In genomic region chr3:134600685-134601502, GRCh38 we compare ENCODE assay signal across 9 cellular contexts. TPM values are rescaled to one million over a fixed set of nuclear protein-coding genes. Genes with fewer than 3 reads are reported as not detected.
A peak's percentile ranks its signal among the peaks of the same experiment; 100 is the strongest.
DNase-seq lines count a peak whose midpoint lies in the region; ATAC-seq and TF ChIP-seq lines count a peak whose summit lies in the region.
"Had no signal": no experiment of that assay in that cellular context is flagged by ENCODE, and none has a peak within 500 bp of the region (broad histone marks: within the 10 kb centered on the region; RNA-seq: fewer than 3 reads in every experiment).

No MANE protein-coding gene starts in this region.

- no peaks in the 10 kb centered on the region for H3K9me3 ChIP-seq in cardiac muscle cell (ENCODE audit: low read depth)
- H3K9me3 ChIP-seq in psoas muscle = no peaks in the 10 kb centered on the region

- H3K27me3 Mint-ChIP-seq in activated naive CD4-positive, alpha-beta T cell treated with anti-CD3 and anti-CD28 coated beads, Interleukin-2, amount 50 U/mL, for 24 hours = peaks cover under 1% of the 10 kb centered on the region

- peak; percentile 100 for TF ChIP-seq CTCF in LNCAP (IDR thresholded peaks at IDR 0.05)
- TF ChIP-seq CTCF in cardiac muscle cell (IDR thresholded peaks at IDR 0.05; ENCODE audit: low read depth, low read length) = peak; percentile 99
- TF ChIP-seq CTCF in psoas muscle (IDR thresholded peaks at IDR 0.05) = peak; percentile 98

- no peaks in the 10 kb centered on the region for H3K4me1 Mint-ChIP-seq in activated naive CD4-positive, alpha-beta T cell treated with anti-CD3 and anti-CD28 coated beads, Interleukin-2, amount 50 U/mL, for 24 hours

- in situ Hi-C loops in SK-MEL-5 (cut with HindIII; ENCODE audit: low pct_unique_long_range_greater_than_20kb, low sequenced_read_pairs) = no loop called here

- 12 to 15% (median 12%) methylated on average over 32 of the region's 32 CpGs for WGBS in psoas muscle, 3 donors

- no peaks in the 10 kb centered on the region for H3K9me3 Mint-ChIP-seq in activated naive CD4-positive, alpha-beta T cell treated with anti-CD3 and anti-CD28 coated beads, Interleukin-2, amount 50 U/mL, for 24 hours

- H3K27me3 ChIP-seq in cardiac muscle cell = peaks cover 45% of the 10 kb centered on the region
- H3K27me3 ChIP-seq in psoas muscle (ENCODE audit: insufficient read depth in 3 of 3, low read length in 2 of 3) = no peaks in the 10 kb centered on the region

- peak overlapping the region; percentile 33 for H3K4me3 Mint-ChIP-seq in activated naive CD4-positive, alpha-beta T cell treated with anti-CD3 and anti-CD28 coated beads, Interleukin-2, amount 50 U/mL, for 24 hours

- peaks cover 4% of the 10 kb centered on the region for H3K4me1 ChIP-seq in cardiac muscle cell (ENCODE audit: low read depth)
- no peaks in the 10 kb centered on the region for H3K4me1 ChIP-seq in psoas muscle

- H3K36me3 ChIP-seq in cardiac muscle cell = no peaks in the 10 kb centered on the region
- peaks cover 0 to 8% of the 10 kb centered on the region in 2 donors for H3K36me3 ChIP-seq in psoas muscle (ENCODE audit: insufficient read depth in 1 of 2, low read depth in 1 of 2)

- H3K36me3 Mint-ChIP-seq in activated naive CD4-positive, alpha-beta T cell treated with anti-CD3 and anti-CD28 coated beads, Interleukin-2, amount 50 U/mL, for 24 hours = no peaks in the 10 kb centered on the region

- DNase-seq in DMS 273 treated with DMSO at 0.1 percent for 48 hours (lab: John Stamatoyannopoulos, UW) (peak; percentile 27), SK-MEL-5 (ENCODE audit: low read depth, low spot score) (peak; percentile 67), cardiac muscle cell (ENCODE audit: low read depth in 1 of 2, low spot score in 1 of 2) (peak; percentile 78 to 86), psoas muscle (peak; percentile 59 to 78), OCI-M2 (lab: John Stamatoyannopoulos, UW; ENCODE audit: unreplicated experiment) (no peak)

- no peak overlapping the region for H3K27ac ChIP-seq in cardiac muscle cell
- H3K27ac ChIP-seq in psoas muscle = no peak overlapping the region

- H3K4me3 ChIP-seq in cardiac muscle cell = no peak overlapping the region
- H3K4me3 ChIP-seq in psoas muscle = no peak overlapping the region

- ATAC-seq in GM21526 (IDR thresholded peaks at IDR 0.05; ENCODE audit: low FRiP score, unreplicated experiment) (peak; percentile 83), psoas muscle (peak; percentile 76 to 92 (median 79))

- intact Hi-C loops in psoas muscle (cut with DNase I) = loop anchor here (1.0 to 10.0 kb wide), 5 partner anchors 42 to 1294 kb away; no protein-coding TSS in a partner anchor

- no peak overlapping the region for H3K27ac Mint-ChIP-seq in activated naive CD4-positive, alpha-beta T cell treated with anti-CD3 and anti-CD28 coated beads, Interleukin-2, amount 50 U/mL, for 24 hours

RNA-seq across cellular contexts. Expression of gene KY, which starts 49.9 kb away (rescaled TPM):
- not detected in 2 replicates for total RNA-seq in SK-MEL-5 (2014; rRNA removed; shearing (Covaris generic))
- not detected in 2 replicates for polyA plus RNA-seq in SK-MEL-5 (2015; cell fraction: cytosol; rRNA removed)
- polyA plus RNA-seq in SK-MEL-5 (2015; cell fraction: nucleus; rRNA removed) = not detected in 2 replicates
- total RNA-seq in cardiac muscle cell (0.46 and 1.2 TPM in 2 replicates), psoas muscle (1 to 10 TPM; 1.8 to 6.7 (median 4.2) TPM)
- polyA plus RNA-seq in cardiac muscle cell (0.35 and 1.1 TPM in 2 replicates), psoas muscle (1 to 10 TPM in 1 of 3 donors, under 1 TPM in 1, not detected in 1; 0.30 to 1.1 TPM)
- total RNA-seq: dermis microvascular lymphatic vessel endothelial cell had no signal
